ENCODE assay signal across 1 cellular context in genomic region chr1:177287996-177288395, GRCh38.
TF ChIP-seq lines count a peak whose summit lies in the region.

No MANE protein-coding gene starts in this region.

TF ChIP-seq in IMR-90, 13 proteins besides CTCF, POLR2A, EP300 and RAD21:
- TF ChIP-seq USF2 (IDR thresholded peaks at IDR 0.05; ENCODE audit: low read depth, low read length) (no peak), SMC3 (IDR thresholded peaks at IDR 0.05; ENCODE audit: low read depth, low read length) (no peak), MAFK (IDR thresholded peaks at IDR 0.05; ENCODE audit: low read depth, low read length) (no peak), RFX5 (IDR thresholded peaks at IDR 0.05; ENCODE audit: low read depth, low read length) (no peak), MAZ (IDR thresholded peaks at IDR 0.05; ENCODE audit: borderline replicate concordance, low read depth, low read length) (no peak), RCOR1 (IDR thresholded peaks at IDR 0.05; ENCODE audit: insufficient replicate concordance, low read length) (no peak), MXI1 (IDR thresholded peaks at IDR 0.05; ENCODE audit: borderline replicate concordance, low read depth, low read length) (no peak), NFE2L2 (IDR thresholded peaks at IDR 0.05; ENCODE audit: low read depth, low read length) (no peak), FOS (IDR thresholded peaks at IDR 0.05; ENCODE audit: low read depth, low read length) (no peak), BHLHE40 (IDR thresholded peaks at IDR 0.05; ENCODE audit: low read depth, low read length) (no peak), CHD1 (IDR thresholded peaks at IDR 0.05; ENCODE audit: low read depth, low read length) (no peak), CEBPB (IDR thresholded peaks at IDR 0.05; ENCODE audit: low read depth, low read length) (no peak), ELK1 (IDR thresholded peaks at IDR 0.05; ENCODE audit: borderline replicate concordance, low read depth, low read length) (no peak)
